ENCODE assay signal across 23 cellular contexts in the genomic region with DNA sequence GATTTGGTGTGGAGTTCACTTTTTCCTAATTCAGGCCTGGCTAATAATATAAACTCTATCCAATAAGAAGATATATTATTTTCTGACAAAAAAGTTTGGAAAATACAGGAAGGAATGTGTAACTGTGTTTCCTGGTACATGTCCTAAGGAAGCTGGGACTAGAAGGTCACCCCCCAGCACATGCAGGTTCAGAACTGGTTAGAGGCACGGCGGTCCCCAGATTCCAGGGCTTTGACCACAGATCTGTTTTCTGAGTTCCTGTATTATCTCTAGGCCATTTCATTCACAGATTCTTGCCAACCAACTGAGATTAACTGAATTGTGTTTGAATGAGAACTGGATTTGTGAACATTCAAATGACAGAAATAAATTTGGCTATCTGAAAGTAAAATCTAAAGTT.
"Had no signal": no experiment of that assay in that cellular context is flagged by ENCODE, and none has a peak within 500 bp of the region (broad histone marks: within the 10 kb centered on the region; RNA-seq: fewer than 3 reads in every experiment).

No MANE protein-coding gene starts in this region.

- H3K4me3 ChIP-seq: coronary artery, mucosa of descending colon, neural progenitor cell, ovary, right atrium auricular region, sigmoid colon, stomach, suprapubic skin, tibial artery, upper lobe of left lung, uterus had no signal

- H3K27me3 ChIP-seq: neural progenitor cell, ovary, right atrium auricular region, sigmoid colon, stomach, suprapubic skin, tibial artery, upper lobe of left lung, uterus had no signal

- H3K9ac ChIP-seq: neural progenitor cell had no signal

- H3K9me3 ChIP-seq: mucosa of descending colon, ovary, right atrium auricular region, sigmoid colon, stomach, suprapubic skin, tibial artery, upper lobe of left lung, uterus had no signal

- DNase-seq: erythroblast; foreskin melanocyte; head of caudate nucleus; hippocampal formation; kidney glomerular epithelial cell; mammary epithelial cell; mucosa of descending colon; natural killer cell; nucleus accumbens; ovary; sigmoid colon; stimulated activated CD4-positive, alpha-beta T cell treated with anti-CD3 and anti-CD28 coated beads, Interleukin-12 subunit alpha, Interleukin-12 subunit beta, amount 100 ng/mL, for 4 hours; stimulated activated naive CD4-positive, alpha-beta T cell; stomach; tibial artery; upper lobe of left lung; uterus had no signal

- H3K27ac ChIP-seq: coronary artery, neural progenitor cell, ovary, right atrium auricular region, sigmoid colon, stomach, suprapubic skin, tibial artery, upper lobe of left lung, uterus had no signal

- H3K36me3 ChIP-seq: neural progenitor cell, ovary, right atrium auricular region, sigmoid colon, stomach, suprapubic skin, tibial artery, upper lobe of left lung, uterus had no signal

- FAIRE-seq: islet of Langerhans, small intestine had no signal

- ATAC-seq: mucosa of descending colon, natural killer cell had no signal

- H3K4me1 ChIP-seq: uterus had no signal
